ENCODE assay signal across 25 cellular contexts in genomic region chr10:34231441-34232180, GRCh38.
DNase-seq lines count a peak whose midpoint lies in the region; ATAC-seq, FAIRE-seq and TF ChIP-seq lines count a peak whose summit lies in the region.
"Had no signal": no experiment of that assay in that cellular context is flagged by ENCODE, and none has a peak within 500 bp of the region (broad histone marks: within the 10 kb centered on the region; RNA-seq: fewer than 3 reads in every experiment).

No MANE protein-coding gene starts in this region.

- FAIRE-seq in HepG2 (lab: Jason Lieb, UNC): peak; percentile 74
- FAIRE-seq: astrocyte, G401.6, H54 had no signal

- peaks cover 28% of the 10 kb centered on the region for H3K4me1 Mint-ChIP-seq in type B pancreatic cell (ENCODE audit: unreplicated experiment)
- H3K4me1 Mint-ChIP-seq: activated CD4-positive, alpha-beta T cell treated with anti-CD3 and anti-CD28 coated beads for 36 hours; B cell; CD8-positive, alpha-beta memory T cell had no signal

- H4K20me1 ChIP-seq in HepG2 (ENCODE audit: insufficient read depth, low read length): no peaks in the 10 kb centered on the region

- H3K9me3 Mint-ChIP-seq in type B pancreatic cell: peaks cover 5% of the 10 kb centered on the region

- H3K36me3 ChIP-seq in SJCRH30 (no peaks in the 10 kb centered on the region), HepG2 (replicated peaks in 1 of 2; ENCODE audit: control insufficient read depth in 1 of 2, insufficient read depth in 2 of 2, low read length in 2 of 2) (no peaks in the 10 kb centered on the region)
- H3K36me3 ChIP-seq: upper lobe of left lung had no signal

- TF ChIP-seq RAD21 in HepG2 (CRISPR knock-in tag; IDR thresholded peaks at IDR 0.05): no peak

- ATAC-seq in Right ventricle myocardium inferior (peak; percentile 62), HepG2 (peak; percentile 79)
- ATAC-seq: activated CD4-positive, alpha-beta T cell treated with anti-CD3 and anti-CD28 coated beads for 36 hours; activated T-cell treated with anti-CD3 and anti-CD28 coated beads, Interleukin-2, amount 50 U/mL, for 4 hours had no signal

- CTCF ChIA-PET in HepG2 (lab: Yijun Ruan, JAX; ENCODE audit: low intra/inter-chr PET ratio, low total read pairs): no interaction called here

- H3K27ac Mint-ChIP-seq in type B pancreatic cell: peak overlapping the region; percentile 24
- H3K27ac Mint-ChIP-seq: activated CD4-positive, alpha-beta T cell treated with anti-CD3 and anti-CD28 coated beads for 36 hours; B cell; CD8-positive, alpha-beta memory T cell had no signal

- no peak overlapping the region for H2AFZ ChIP-seq in HepG2 (ENCODE audit: low read length)

- H3K27ac ChIP-seq in SJCRH30: no peak overlapping the region
- peak overlapping the region; percentile 60 for H3K27ac ChIP-seq in HepG2 (ENCODE audit: extremely low read length, insufficient read depth, low read length)
- H3K27ac ChIP-seq: RWPE1, skin epidermis, upper lobe of left lung had no signal

- H3K4me3 Mint-ChIP-seq in type B pancreatic cell: no peak overlapping the region
- H3K4me3 Mint-ChIP-seq: activated CD4-positive, alpha-beta T cell treated with anti-CD3 and anti-CD28 coated beads for 36 hours; activated T-cell treated with anti-CD3 and anti-CD28 coated beads, Interleukin-2, amount 50 U/mL, for 4 hours; B cell; CD8-positive, alpha-beta memory T cell had no signal

- intact Hi-C loops in Right ventricle myocardium inferior (cut with DNase I) (no loop called here), cardiac septum (cut with DNase I) (no loop called here), HepG2 (cut with micrococcal nuclease; ENCODE audit: unreplicated experiment) (loop anchor here (1.0 to 2.0 kb wide), 2 partner anchors 19 to 110 kb away; no protein-coding TSS in a partner anchor)

- H3K4me3 ChIP-seq in SJCRH30 (no peak overlapping the region), HepG2 (replicated peaks in 1 of 3; ENCODE audit: insufficient read depth in 1 of 3, low read depth in 2 of 3, low read length in 3 of 3) (peak overlapping the region in 2 of 3 experiments; percentile 4 to 19; a peak in 1 of 6 replicates)
- H3K4me3 ChIP-seq: skin epidermis, upper lobe of left lung had no signal

- H3K79me2 ChIP-seq in HepG2 (ENCODE audit: insufficient read depth, low read length): no peaks in the 10 kb centered on the region

- TF ChIP-seq EP300 in HepG2 (IDR thresholded peaks at IDR 0.05; ENCODE audit: low read depth in 2 of 2, low read length in 2 of 2) (peak in 1 of 2 experiments; percentile 63; a peak in 1 of 4 replicates), HepG2 (CRISPR knock-in tag; IDR thresholded peaks at IDR 0.05; ENCODE audit: borderline replicate concordance) (no peak)

- H3K9ac ChIP-seq in HepG2 (ENCODE audit: insufficient read depth, low read depth, low read length): 0 out of 2 replicates have a peak overlapping the region, but pooled peaks have one; percentile 37

- WGBS in HepG2 (ENCODE audit: low lambda C conversion rate): 8% methylated on average over 11 of the region's 11 CpGs

- POLR2A ChIA-PET in HepG2 (lab: Yijun Ruan, JAX): no interaction called here

- DNase-seq in Right ventricle myocardium inferior (ENCODE audit: missing footprints): no peak
- DNase-seq in cardiac septum (ENCODE audit: low spot score): no peak
- peak; percentile 27 to 66 for DNase-seq in SJCRH30
- peak; percentile 90 for DNase-seq in HepG2 (ENCODE audit: low spot score)
- DNase-seq in type B pancreatic cell (ENCODE audit: extremely low spot score, unreplicated experiment): no peak
- DNase-seq in MV-4-11 (lab: John Stamatoyannopoulos, UW): no peak
- no peak for DNase-seq in activated CD8-positive, alpha-beta memory T cell treated with anti-CD3 and anti-CD28 coated beads for 24 hours
- DNase-seq in superior temporal gyrus (ENCODE audit: extremely low spot score): no peak
- DNase-seq: activated CD4-positive, alpha-beta T cell treated with anti-CD3 and anti-CD28 coated beads for 36 hours; activated gamma-delta T cell treated with Interleukin-2 at 50 U/mL for 16 hours; activated T-cell treated with anti-CD3 and anti-CD28 coated beads, Interleukin-2, amount 50 U/mL, for 4 hours; caudate nucleus; CD8-positive, alpha-beta memory T cell; mesenchymal stem cell; MM.1S; NCI-H1417; NCI-H2107; occipital lobe; upper lobe of left lung had no signal

- H3K9me3 ChIP-seq in SJCRH30 (replicated peaks) (no peaks in the 10 kb centered on the region), HepG2 (ENCODE audit: low read length) (no peaks in the 10 kb centered on the region; the same call in 1 of the 2 replicates)
- H3K9me3 ChIP-seq: upper lobe of left lung had no signal

- H3K4me2 ChIP-seq in HepG2 (ENCODE audit: low read depth, low read length): peak overlapping the region; percentile 58

- TF ChIP-seq CTCF in HepG2 (CRISPR knock-in tag; IDR thresholded peaks at IDR 0.05): peak; percentile 47
- no peak for TF ChIP-seq CTCF in type B pancreatic cell (conservative IDR thresholded peaks at IDR 0.05)

- H3K4me1 ChIP-seq in SJCRH30: peaks cover 24% of the 10 kb centered on the region
- peaks cover 56% of the 10 kb centered on the region for H3K4me1 ChIP-seq in HepG2 (ENCODE audit: insufficient read depth, low read length)
- H3K4me1 ChIP-seq: upper lobe of left lung had no signal

- no TSS peak for BruUV-seq in HepG2 (replicated peaks; lab: Mats Ljungman, UMichigan)

- peaks cover 44% of the 10 kb centered on the region for H3K27me3 Mint-ChIP-seq in type B pancreatic cell
- H3K27me3 Mint-ChIP-seq: B cell; CD8-positive, alpha-beta memory T cell had no signal

- in situ Hi-C loops in HepG2 (cut with HindIII; ENCODE audit: extremely low pct_ligation_motif_present, low pct_unique_long_range_greater_than_20kb): loop anchor here (10.0 kb wide), 1 partner anchor 897 kb away; the partner anchor contains the start of gene NRP1

- no peaks in the 10 kb centered on the region for H3K27me3 ChIP-seq in SJCRH30
- no peaks in the 10 kb centered on the region for H3K27me3 ChIP-seq in HepG2 (ENCODE audit: control insufficient read depth in 1 of 2, insufficient read depth in 2 of 2, low read length in 2 of 2)
- H3K27me3 ChIP-seq: upper lobe of left lung had no signal

- H3K36me3 Mint-ChIP-seq in type B pancreatic cell: peaks cover 9% of the 10 kb centered on the region
- H3K36me3 Mint-ChIP-seq: CD8-positive, alpha-beta memory T cell had no signal

- no peak for TF ChIP-seq POLR2A in HepG2 (IDR thresholded peaks at IDR 0.05; ENCODE audit: insufficient read depth in 1 of 2, low read depth in 2 of 2, low read length in 2 of 2)

TF ChIP-seq in HepG2, 621 proteins besides CTCF, POLR2A, EP300 and RAD21 (continues in another document):
- 0 out of 2 replicates have a peak, but pooled peaks have one; percentile 12 for TF ChIP-seq SOX13 (IDR thresholded peaks at IDR 0.05)
- peak in 1 of 2 experiments; percentile 88; a peak in 2 of 4 replicates for TF ChIP-seq SOX13 (CRISPR knock-in tag; conservative IDR thresholded peaks at IDR 0.05 in 1 of 2, IDR thresholded peaks at IDR 0.05 in 1 of 2)
- peak; percentile 10 for TF ChIP-seq NR2F6 (IDR thresholded peaks at IDR 0.05)
- TF ChIP-seq NR2F6 (CRISPR knock-in tag; IDR thresholded peaks at IDR 0.05): no peak
- no peak for TF ChIP-seq TEF (CRISPR knock-in tag; IDR thresholded peaks at IDR 0.05)
- TF ChIP-seq SOX5 (CRISPR knock-in tag; IDR thresholded peaks at IDR 0.05; ENCODE audit: borderline replicate concordance): peak; percentile 66; the same call in 1 of the 2 replicates
- no peak for TF ChIP-seq HDAC6 (IDR thresholded peaks at IDR 0.05; ENCODE audit: low read depth, low read length)
- no peak for TF ChIP-seq MXD1 (CRISPR knock-in tag; IDR thresholded peaks at IDR 0.05)
- TF ChIP-seq DPF2 (CRISPR knock-in tag; IDR thresholded peaks at IDR 0.05; ENCODE audit: borderline replicate concordance, low read depth): no peak
- peak; percentile 46 for TF ChIP-seq ASH2L (IDR thresholded peaks at IDR 0.05; ENCODE audit: insufficient read length, low read depth, low read length)
- peak; percentile 66 for TF ChIP-seq GATA4 (IDR thresholded peaks at IDR 0.05; ENCODE audit: borderline replicate concordance, low read depth)
- 0 out of 2 replicates have a peak, but pooled peaks have one; percentile 33 for TF ChIP-seq GFI1 (CRISPR knock-in tag; IDR thresholded peaks at IDR 0.05; ENCODE audit: borderline replicate concordance)
- peak; percentile 29 for TF ChIP-seq TEAD3 (CRISPR knock-in tag; optimal IDR thresholded peaks at IDR 0.05; ENCODE audit: borderline replicate concordance)
- TF ChIP-seq NCOA2 (CRISPR knock-in tag; IDR thresholded peaks at IDR 0.05): peak; percentile 59
- 0 out of 2 replicates have a peak, but pooled peaks have one; percentile 15 for TF ChIP-seq FOSL2 (CRISPR knock-in tag; IDR thresholded peaks at IDR 0.05)

Comparison
In these comparisons a context has a peak if more than half of its experiments do, and no peak if none do; other contexts are left out.
1. DNase-seq: peak in SJCRH30 (2 of 2) and HepG2 (single experiment); none in Right ventricle myocardium inferior (single experiment), cardiac septum (single experiment), type B pancreatic cell (single experiment), MV-4-11 (single experiment), activated CD8-positive, alpha-beta memory T cell treated with anti-CD3 and anti-CD28 coated beads for 24 hours (single experiment) and superior temporal gyrus (single experiment).